20 cellular contexts compared by ENCODE assay signal in the genomic region with DNA sequence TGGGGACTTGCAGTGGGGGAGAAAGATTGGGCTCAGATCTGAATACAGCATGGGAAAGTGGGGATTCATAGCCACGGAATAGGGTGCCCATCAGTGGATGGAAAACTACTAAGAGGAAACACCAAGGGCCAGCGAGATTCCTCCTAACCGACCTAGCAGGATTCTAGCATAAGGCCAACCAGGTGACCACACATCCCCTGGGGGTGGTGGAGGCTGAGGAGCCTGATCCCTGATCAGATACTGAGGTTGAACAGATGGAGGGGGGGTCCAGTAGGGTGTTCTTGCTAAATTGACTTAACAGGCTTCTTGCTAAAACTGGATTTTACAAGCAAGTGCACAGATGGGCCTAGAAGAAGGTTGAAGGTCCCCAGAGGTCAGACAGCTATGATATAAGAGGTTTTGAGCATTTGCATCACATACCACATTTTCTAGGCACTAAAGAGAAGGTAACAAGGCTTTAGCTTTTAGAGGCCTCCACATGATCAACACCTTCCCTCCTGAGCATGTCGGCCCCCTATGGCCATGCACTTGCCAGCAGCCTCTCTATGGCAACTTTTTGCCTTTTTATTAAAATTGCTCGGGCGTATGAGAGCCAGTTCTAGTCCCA.
"Had no signal": no experiment of that assay in that cellular context is flagged by ENCODE, and none has a peak within 500 bp of the region (broad histone marks: within the 10 kb centered on the region; RNA-seq: fewer than 3 reads in every experiment).

No MANE protein-coding gene starts in this region.

- H3K27me3 ChIP-seq: colonic mucosa, esophagus squamous epithelium, gastrocnemius medialis, transverse colon had no signal

- H3K9me3 ChIP-seq: colonic mucosa, esophagus squamous epithelium, gastrocnemius medialis, transverse colon had no signal

- H3K27ac ChIP-seq: colonic mucosa, esophagus squamous epithelium, gastrocnemius medialis, transverse colon had no signal

- H3K36me3 ChIP-seq: colonic mucosa, esophagus squamous epithelium, gastrocnemius medialis, transverse colon had no signal

- H3K4me1 ChIP-seq: colonic mucosa, esophagus squamous epithelium, gastrocnemius medialis, transverse colon had no signal

- H3K4me3 ChIP-seq: colonic mucosa, esophagus squamous epithelium, gastrocnemius medialis, transverse colon had no signal

- DNase-seq: activated CD4-positive, alpha-beta memory T cell treated with anti-CD3 and anti-CD28 coated beads for 36 hours; activated CD4-positive, alpha-beta T cell treated with anti-CD3 and anti-CD28 coated beads for 4 hours; activated CD4-positive, CD25-positive, alpha-beta regulatory T cell; activated naive CD4-positive, alpha-beta T cell treated with anti-CD3 and anti-CD28 coated beads for 36 hours; activated T-cell treated with anti-CD3 and anti-CD28 coated beads, Interleukin-2, amount 50 U/mL, for 48 hours; amygdala; colonic mucosa; endodermal cell; esophagus squamous epithelium; gastrocnemius medialis; head of caudate nucleus; hypothalamus; left ventricle myocardium superior; mammary epithelial cell; natural killer cell; retina; stimulated activated CD4-positive, alpha-beta T cell treated with anti-CD3 and anti-CD28 coated beads, Interleukin-2, amount 100 ng/mL, for 48 hours; stimulated activated CD8-positive, alpha-beta memory T cell treated with anti-CD3 and anti-CD28 coated beads, Interleukin-4, amount 100 ng/mL, for 48 hours; stimulated activated naive B cell treated with anti-CD40 and anti-IgM and Interleukin-4, amounts not matched to agents 10 μg/mL and 1 μg/mL and 100 μg/mL, for 72 hours; transverse colon had no signal

- ATAC-seq: gastrocnemius medialis; left ventricle myocardium superior; natural killer cell; stimulated activated naive B cell treated with anti-CD40 and anti-IgM and Interleukin-4, amounts not matched to agents 10 μg/mL and 1 μg/mL and 100 μg/mL, for 72 hours had no signal
